17 cellular contexts compared by ENCODE assay signal in genomic region chr7:47089068-47089417, GRCh38.
DNase-seq lines count a peak whose midpoint lies in the region; ATAC-seq, FAIRE-seq and TF ChIP-seq lines count a peak whose summit lies in the region.
"Had no signal": no experiment of that assay in that cellular context is flagged by ENCODE, and none has a peak within 500 bp of the region (broad histone marks: within the 10 kb centered on the region; RNA-seq: fewer than 3 reads in every experiment).

No MANE protein-coding gene starts in this region.

- H3K9me2 ChIP-seq in neural cell (ENCODE audit: insufficient read depth, low read length): no peaks in the 10 kb centered on the region

- no peak overlapping the region for H3K4ac ChIP-seq in IMR-90 (ENCODE audit: low read depth, low read length)

- H2AFZ ChIP-seq in IMR-90 (replicated peaks; ENCODE audit: low read length, poor library complexity) (no peak overlapping the region), K562 (ENCODE audit: low read depth, low read length) (no peak overlapping the region), neural cell (ENCODE audit: low read depth, low read length) (no peak overlapping the region)

- H3K27ac ChIP-seq in CD8-positive, alpha-beta T cell (ENCODE audit: low read depth, low read length): no peak overlapping the region
- no peak overlapping the region for H3K27ac ChIP-seq in IMR-90 (ENCODE audit: insufficient read depth, low read length)
- H3K27ac ChIP-seq in K562 (ENCODE audit: extremely low read depth, low read depth, low read length): no peak overlapping the region
- H3K27ac ChIP-seq in neural cell (ENCODE audit: low read length): no peak overlapping the region
- H3K27ac ChIP-seq: esophagus squamous epithelium, foreskin keratinocyte, prostate gland, tibial artery had no signal

- H3K14ac ChIP-seq in IMR-90 (replicated peaks; ENCODE audit: low read depth, low read length): no peak overlapping the region

- no peak for TF ChIP-seq RAD21 in IMR-90 (IDR thresholded peaks at IDR 0.05; ENCODE audit: low read length)
- no peak for TF ChIP-seq RAD21 in K562 (CRISPR knock-in tag; conservative IDR thresholded peaks at IDR 0.05 in 1 of 2, IDR thresholded peaks at IDR 0.05 in 1 of 2)
- no peak for TF ChIP-seq RAD21 in neural cell (conservative IDR thresholded peaks at IDR 0.05)

- no peaks in the 10 kb centered on the region for H3K36me3 Mint-ChIP-seq in CD8-positive, alpha-beta T cell
- H3K36me3 Mint-ChIP-seq: CD4-positive, CD25-positive, alpha-beta regulatory T cell had no signal

- no peaks in the 10 kb centered on the region for H3K36me3 ChIP-seq in CD8-positive, alpha-beta T cell (ENCODE audit: insufficient read depth, low read length)
- H3K36me3 ChIP-seq in IMR-90 (ENCODE audit: control insufficient read depth, insufficient read depth, low read length): no peaks in the 10 kb centered on the region
- no peaks in the 10 kb centered on the region for H3K36me3 ChIP-seq in K562 (ENCODE audit: control insufficient read depth, insufficient read depth, low read length)
- no peaks in the 10 kb centered on the region for H3K36me3 ChIP-seq in neural cell (ENCODE audit: insufficient read depth, low read length)
- H3K36me3 ChIP-seq: esophagus squamous epithelium, prostate gland, tibial artery had no signal

- TF ChIP-seq CTCF in CD8-positive, alpha-beta T cell (IDR thresholded peaks at IDR 0.05): peak; percentile 24
- no peak for TF ChIP-seq CTCF in IMR-90 (conservative IDR thresholded peaks at IDR 0.05; ENCODE audit: low read depth, low read length)
- no peak for TF ChIP-seq CTCF in K562 (IDR thresholded peaks at IDR 0.05 in 2 of 3, conservative IDR thresholded peaks at IDR 0.05 in 1 of 3; ENCODE audit: insufficient read depth in 2 of 3, low read depth in 1 of 3, low read length in 3 of 3)
- TF ChIP-seq CTCF in neural cell (IDR thresholded peaks at IDR 0.05; ENCODE audit: poor library complexity, severe bottlenecking): no peak

- TF ChIP-seq POLR2A in IMR-90 (IDR thresholded peaks at IDR 0.05; ENCODE audit: low read depth, low read length) (no peak), K562 (conservative IDR thresholded peaks at IDR 0.05) (no peak)

- no peak for DNase-seq in CD8-positive, alpha-beta T cell
- no peak for DNase-seq in IMR-90
- no peak for DNase-seq in K562 (ENCODE audit: extremely low read depth in 1 of 4, low spot score in 3 of 4)
- no peak for DNase-seq in stimulated activated CD4-positive, alpha-beta T cell treated with anti-CD3 and anti-CD28 coated beads, Interleukin-2, amount 100 ng/mL, for 48 hours
- no peak for DNase-seq in NCI-H748 (lab: John Stamatoyannopoulos, UW; ENCODE audit: unreplicated experiment)
- DNase-seq: activated B cell treated with CpG ODN at 0.5 μM for 24 hours; activated gamma-delta T cell treated with Interleukin-2 at 50 U/mL for 16 hours; central memory CD4-positive, alpha-beta T cell; esophagus squamous epithelium; stimulated activated CD4-positive, alpha-beta T cell treated with anti-CD3 and anti-CD28 coated beads, Interleukin-4, amount 100 ng/mL, for 1 hour had no signal

- H3K9ac ChIP-seq in IMR-90 (ENCODE audit: low read depth, low read length): no peak overlapping the region
- no peak overlapping the region for H3K9ac ChIP-seq in K562 (ENCODE audit: insufficient read depth in 1 of 2, low read depth in 2 of 2, low read length in 2 of 2)
- H3K9ac ChIP-seq in neural cell (ENCODE audit: low read length): no peak overlapping the region

- no peak overlapping the region for H3K27ac Mint-ChIP-seq in CD8-positive, alpha-beta T cell
- H3K27ac Mint-ChIP-seq: activated B cell treated with CpG ODN at 0.5 μM for 24 hours; CD4-positive, CD25-positive, alpha-beta regulatory T cell; dendritic cell treated with granulocyte-macrophage colony-stimulating factor and Interleukin-4, amounts not matched to agents 40 ng/mL and 50 ng/mL, for 4 days had no signal

- no peaks in the 10 kb centered on the region for H3K27me3 ChIP-seq in CD8-positive, alpha-beta T cell (ENCODE audit: insufficient read depth, low read length)
- H3K27me3 ChIP-seq in IMR-90 (ENCODE audit: control insufficient read depth, insufficient read depth, low read length) (no peaks in the 10 kb centered on the region), K562 (ENCODE audit: control insufficient read depth in 2 of 2, insufficient read depth in 2 of 2, low read length in 2 of 2) (no peaks in the 10 kb centered on the region), neural cell (ENCODE audit: insufficient read depth, low read depth, low read length) (no peaks in the 10 kb centered on the region)
- H3K27me3 ChIP-seq: esophagus squamous epithelium, tibial artery had no signal

- H3K56ac ChIP-seq in IMR-90 (ENCODE audit: extremely low read depth, insufficient read depth, low read length): no peak overlapping the region

- intact Hi-C loops in CD8-positive, alpha-beta T cell (cut with DNase I, micrococcal nuclease): loop anchor here in 1 of 2 experiments (5.0 kb wide), 2 partner anchors 52 to 1932 kb away; partner anchors contain the start of gene RAMP3
- intact Hi-C loops in IMR-90 (cut with micrococcal nuclease) (loop anchor here (2.0 to 10.0 kb wide), 8 partner anchors 92 to 736 kb away; no protein-coding TSS in a partner anchor), K562 (cut with micrococcal nuclease) (loop anchor here (2.0 kb wide), 1 partner anchor 1166 kb away; no protein-coding TSS in a partner anchor)

- H3K79me1 ChIP-seq in IMR-90 (ENCODE audit: low read depth in 1 of 2, low read length in 2 of 2): no peaks in the 10 kb centered on the region

- H4K8ac ChIP-seq in IMR-90 (ENCODE audit: low read depth in 2 of 2, low read length in 2 of 2): no peak overlapping the region

- H3K4me3 ChIP-seq in CD8-positive, alpha-beta T cell (ENCODE audit: low read depth, low read length): no peak overlapping the region
- H3K4me3 ChIP-seq in IMR-90 (ENCODE audit: insufficient read depth, low read depth, low read length): no peak overlapping the region
- no peak overlapping the region for H3K4me3 ChIP-seq in K562
- H3K4me3 ChIP-seq in neural cell (ENCODE audit: low read length): no peak overlapping the region
- H3K4me3 ChIP-seq: esophagus squamous epithelium, prostate gland, tibial artery had no signal

- no peaks in the 10 kb centered on the region for H3K4me1 Mint-ChIP-seq in CD8-positive, alpha-beta T cell (ENCODE audit: low read depth)
- H3K4me1 Mint-ChIP-seq: CD4-positive, CD25-positive, alpha-beta regulatory T cell had no signal

- no peaks in the 10 kb centered on the region for H3K4me1 ChIP-seq in CD8-positive, alpha-beta T cell (ENCODE audit: insufficient read depth, low read length)
- H3K4me1 ChIP-seq in IMR-90 (ENCODE audit: control insufficient read depth, insufficient read depth, low read length) (peaks cover 25% of the 10 kb centered on the region), K562 (replicated peaks in 1 of 2; ENCODE audit: control insufficient read depth in 2 of 2, insufficient read depth in 2 of 2, low read length in 2 of 2) (no peaks in the 10 kb centered on the region)
- H3K4me1 ChIP-seq: foreskin keratinocyte, prostate gland had no signal

- H3K9me3 ChIP-seq in CD8-positive, alpha-beta T cell (ENCODE audit: low read length): no peaks in the 10 kb centered on the region
- H3K9me3 ChIP-seq in IMR-90 (ENCODE audit: control insufficient read depth, insufficient read depth, low read length): no peaks in the 10 kb centered on the region
- H3K9me3 ChIP-seq in K562 (replicated peaks; ENCODE audit: control insufficient read depth, insufficient read depth, low read depth, low read length): no peaks in the 10 kb centered on the region
- no peaks in the 10 kb centered on the region for H3K9me3 ChIP-seq in neural cell (ENCODE audit: low read length)
- H3K9me3 ChIP-seq: esophagus squamous epithelium, prostate gland, tibial artery had no signal

- H3F3A ChIP-seq in neural cell (ENCODE audit: insufficient read depth, low read length, poor library complexity, severe bottlenecking): no peaks in the 10 kb centered on the region

- H3K4me2 ChIP-seq in IMR-90 (ENCODE audit: low read depth, low read length) (no peak overlapping the region), K562 (ENCODE audit: insufficient read depth, low read length) (no peak overlapping the region), neural cell (ENCODE audit: low read length) (no peak overlapping the region)

- no peak overlapping the region for H2BK5ac ChIP-seq in IMR-90 (ENCODE audit: low read depth, low read length, poor library complexity, severe bottlenecking)

- in situ Hi-C loops in IMR-90 (cut with MboI; ENCODE audit: low sequenced_read_pairs): loop anchor here (5.0 kb wide), 2 partner anchors 737 to 1167 kb away; partner anchors contain the start of gene IGFBP3
- in situ Hi-C loops in K562 (cut with MboI): loop anchor here (10.0 kb wide), 1 partner anchor 1164 kb away; the partner anchor contains the start of gene IGFBP3

- no peak overlapping the region for H2AK9ac ChIP-seq in IMR-90 (replicated peaks; ENCODE audit: low read depth, low read length, poor library complexity)

- H2BK20ac ChIP-seq in IMR-90 (ENCODE audit: low read depth, low read length): peak overlapping the region; percentile 44; the same call in 1 of the 2 replicates

- H3K27me3 Mint-ChIP-seq in CD8-positive, alpha-beta T cell (ENCODE audit: low read depth): peaks cover 8% of the 10 kb centered on the region
- H3K27me3 Mint-ChIP-seq: CD4-positive, CD25-positive, alpha-beta regulatory T cell had no signal

- CTCF ChIA-PET in CD8-positive, alpha-beta T cell (lab: Charles Lee): interaction anchor here (1.0 kb wide), 1 partner anchor 1165 kb away, joined by 3 read pairs; no protein-coding TSS in a partner anchor
- CTCF ChIA-PET in IMR-90 (lab: Yijun Ruan, JAX): no interaction called here
- CTCF ChIA-PET in K562 (lab: Yijun Ruan, JAX; ENCODE audit: low intra/inter-chr PET ratio): interaction anchor here (0.8 to 1.3 kb wide), 3 partner anchors 1171 to 1198 kb away, joined by 3 to 5 read pairs (median 5); no protein-coding TSS in a partner anchor

- TF ChIP-seq EP300 in K562 (IDR thresholded peaks at IDR 0.05; ENCODE audit: low read length): no peak
- no peak for TF ChIP-seq EP300 in neural cell (conservative IDR thresholded peaks at IDR 0.05; ENCODE audit: poor library complexity, severe bottlenecking)

- BruUV-seq in IMR-90 (replicated peaks; lab: Mats Ljungman, UMichigan) (no TSS peak), K562 (replicated peaks; lab: Mats Ljungman, UMichigan) (no TSS peak)

- H4K5ac ChIP-seq in IMR-90 (ENCODE audit: low read depth, low read length): no peak overlapping the region

- H3K79me2 ChIP-seq in K562 (ENCODE audit: control insufficient read depth, insufficient read depth, low read length): no peaks in the 10 kb centered on the region
- H3K79me2 ChIP-seq in neural cell (replicated peaks; ENCODE audit: insufficient read depth, low read length): no peaks in the 10 kb centered on the region

- H3K4me3 Mint-ChIP-seq in CD8-positive, alpha-beta T cell: no peak overlapping the region
- H3K4me3 Mint-ChIP-seq: activated B cell treated with CpG ODN at 0.5 μM for 24 hours; CD4-positive, CD25-positive, alpha-beta regulatory T cell; dendritic cell treated with granulocyte-macrophage colony-stimulating factor and Interleukin-4, amounts not matched to agents 40 ng/mL and 50 ng/mL, for 4 days had no signal

- H4K91ac ChIP-seq in IMR-90 (ENCODE audit: insufficient read depth, low read depth, low read length): 0 out of 2 replicates have a peak overlapping the region, but pooled peaks have one; percentile 59

- peak; percentile 6 for FAIRE-seq in K562 (lab: Jason Lieb, UNC)

- H3K18ac ChIP-seq in IMR-90 (ENCODE audit: low read depth, low read length): no peak overlapping the region

- peak overlapping the region; percentile 78; the same call in 1 of the 3 replicates for H2BK15ac ChIP-seq in IMR-90 (ENCODE audit: low read depth, low read length)

- dilution Hi-C loops in IMR-90 (cut with HindIII; ENCODE audit: low sequenced_read_pairs, unreplicated experiment): no loop called here

- POLR2A ChIA-PET in CD8-positive, alpha-beta T cell (lab: Charles Lee): no interaction called here
- POLR2A ChIA-PET in IMR-90 (lab: Charles Lee; ENCODE audit: unreplicated experiment): no interaction called here
- POLR2A ChIA-PET in K562 (lab: Yijun Ruan, JAX): no interaction called here

- H2AK5ac ChIP-seq in IMR-90 (ENCODE audit: low read depth, low read length): no peak overlapping the region

- H3K9me1 ChIP-seq in IMR-90 (ENCODE audit: insufficient read depth, low read length) (peaks cover 13% of the 10 kb centered on the region), K562 (ENCODE audit: control insufficient read depth, insufficient read depth, low read length) (no peaks in the 10 kb centered on the region)

- H4K20me1 ChIP-seq in IMR-90 (ENCODE audit: insufficient read depth, low read length): no peaks in the 10 kb centered on the region
- H4K20me1 ChIP-seq in K562 (replicated peaks; ENCODE audit: control insufficient read depth, insufficient read depth, low read length): no peaks in the 10 kb centered on the region; the same call in 1 of the 2 replicates
- H4K20me1 ChIP-seq in neural cell (ENCODE audit: insufficient read depth): no peaks in the 10 kb centered on the region

- no peak for ATAC-seq in CD8-positive, alpha-beta T cell
- no peak for ATAC-seq in IMR-90 (ENCODE audit: low read depth)
- ATAC-seq in K562: no peak
- ATAC-seq in HG03039 (IDR thresholded peaks at IDR 0.05; ENCODE audit: unreplicated experiment): no peak

- WGBS in IMR-90 (ENCODE audit: extremely low coverage in 2 of 2, insufficient read length in 1 of 2), 2 experiments: no CpG with 5 or more reads among the region's 1 CpG
- WGBS in K562 (ENCODE audit: insufficient coverage, low coverage, missing lambda C conversion rate): 0% methylated on average over 1 of the region's 1 CpG

- H2BK120ac ChIP-seq in IMR-90 (ENCODE audit: low read depth, low read length): no peak overlapping the region

- H3K23ac ChIP-seq in IMR-90 (ENCODE audit: low read depth, low read length): no peak overlapping the region

- no peaks in the 10 kb centered on the region for H3K9me3 Mint-ChIP-seq in CD8-positive, alpha-beta T cell
- H3K9me3 Mint-ChIP-seq: activated B cell treated with CpG ODN at 0.5 μM for 24 hours; dendritic cell treated with granulocyte-macrophage colony-stimulating factor and Interleukin-4, amounts not matched to agents 40 ng/mL and 50 ng/mL, for 4 days had no signal
